In genomic region chr4:111323916-111324315, GRCh38 we compare ENCODE assay signal across 20 cellular contexts.
DNase-seq lines count a peak whose midpoint lies in the region; ATAC-seq and TF ChIP-seq lines count a peak whose summit lies in the region.
"Had no signal": no experiment of that assay in that cellular context is flagged by ENCODE, and none has a peak within 500 bp of the region (broad histone marks: within the 10 kb centered on the region; RNA-seq: fewer than 3 reads in every experiment).

No MANE protein-coding gene starts in this region.

- no peak overlapping the region for H3K27ac Mint-ChIP-seq in stimulated activated naive B cell treated with anti-CD40 and anti-IgM and Interleukin-4, amounts not matched to agents 10 μg/mL and 1 μg/mL and 100 μg/mL, for 72 hours
- H3K27ac Mint-ChIP-seq in naive thymus-derived CD4-positive, alpha-beta T cell, result no peak overlapping the region
- H3K27ac Mint-ChIP-seq: activated CD8-positive, alpha-beta memory T cell treated with anti-CD3 and anti-CD28 coated beads, Interleukin-2, amount 10 ng/mL, durations not matched to agents 7 days and 5 days; type B pancreatic cell had no signal

- H3K27ac ChIP-seq in GM23248, result peak overlapping the region; percentile 34
- no peak overlapping the region for H3K27ac ChIP-seq in naive thymus-derived CD4-positive, alpha-beta T cell (ENCODE audit: low read depth, low read length)
- H3K27ac ChIP-seq: cardiac muscle cell, HL-60, prostate gland had no signal

- no peaks in the 10 kb centered on the region for H3K79me2 ChIP-seq in GM23248 (ENCODE audit: insufficient read depth)

- CTCF ChIA-PET in naive thymus-derived CD4-positive, alpha-beta T cell (lab: Charles Lee), result no interaction called here

- H3F3A ChIP-seq in GM23248 (ENCODE audit: insufficient read depth), result peaks cover 17% of the 10 kb centered on the region; the same call in 1 of the 2 replicates

- H3K4me3 ChIP-seq in GM23248 (peak overlapping the region; percentile 33; the same call in 1 of the 2 replicates), adipocyte (ENCODE audit: low read length) (peak overlapping the region; percentile 39), fibroblast of villous mesenchyme (ENCODE audit: low read depth, low read length) (no peak overlapping the region), skeletal muscle cell (ENCODE audit: low read depth, low read length) (no peak overlapping the region)
- no peak overlapping the region for H3K4me3 ChIP-seq in naive thymus-derived CD4-positive, alpha-beta T cell (ENCODE audit: low read length)
- H3K4me3 ChIP-seq: cardiac muscle cell, prostate gland had no signal

- peaks cover 0 to 2% of the 10 kb centered on the region in 2 donors for H3K9me3 Mint-ChIP-seq in stimulated activated naive B cell treated with anti-CD40 and anti-IgM and Interleukin-4, amounts not matched to agents 10 μg/mL and 1 μg/mL and 100 μg/mL, for 72 hours
- peaks cover 0 to 5% (median 0%) of the 10 kb centered on the region in 11 donors for H3K9me3 Mint-ChIP-seq in naive thymus-derived CD4-positive, alpha-beta T cell
- H3K9me3 Mint-ChIP-seq: neural crest cell, type B pancreatic cell had no signal

- no peak overlapping the region for H3K4me3 Mint-ChIP-seq in stimulated activated naive B cell treated with anti-CD40 and anti-IgM and Interleukin-4, amounts not matched to agents 10 μg/mL and 1 μg/mL and 100 μg/mL, for 72 hours
- H3K4me3 Mint-ChIP-seq in naive thymus-derived CD4-positive, alpha-beta T cell, result no peak overlapping the region
- H3K4me3 Mint-ChIP-seq: activated CD8-positive, alpha-beta memory T cell treated with anti-CD3 and anti-CD28 coated beads, Interleukin-2, amount 10 ng/mL, durations not matched to agents 7 days and 5 days; neural crest cell; type B pancreatic cell had no signal

- intact Hi-C loops in naive thymus-derived CD4-positive, alpha-beta T cell (cut with micrococcal nuclease), result no loop called here

- H3K4me1 Mint-ChIP-seq in stimulated activated naive B cell treated with anti-CD40 and anti-IgM and Interleukin-4, amounts not matched to agents 10 μg/mL and 1 μg/mL and 100 μg/mL, for 72 hours, result no peaks in the 10 kb centered on the region
- H3K4me1 Mint-ChIP-seq in naive thymus-derived CD4-positive, alpha-beta T cell, result no peaks in the 10 kb centered on the region
- H3K4me1 Mint-ChIP-seq: activated CD8-positive, alpha-beta memory T cell treated with anti-CD3 and anti-CD28 coated beads, Interleukin-2, amount 10 ng/mL, durations not matched to agents 7 days and 5 days; neural crest cell had no signal

- H3K9ac ChIP-seq in GM23248 (no peak overlapping the region), adipocyte (ENCODE audit: low read length) (no peak overlapping the region)

- peaks cover 27% of the 10 kb centered on the region for H3K4me1 ChIP-seq in GM23248 (ENCODE audit: insufficient read depth)
- no peaks in the 10 kb centered on the region for H3K4me1 ChIP-seq in adipocyte (ENCODE audit: control insufficient read depth, insufficient read depth, low read length)
- H3K4me1 ChIP-seq in naive thymus-derived CD4-positive, alpha-beta T cell (ENCODE audit: control insufficient read depth in 2 of 2, insufficient read depth in 2 of 2, low read length in 2 of 2), result no peaks in the 10 kb centered on the region
- H3K4me1 ChIP-seq: prostate gland had no signal

- no peaks in the 10 kb centered on the region; the same call in 1 of the 2 replicates for H3K9me2 ChIP-seq in GM23248 (ENCODE audit: insufficient read depth)

- H3K4me2 ChIP-seq in GM23248 (ENCODE audit: unreplicated experiment), result peak overlapping the region; percentile 69

- peak; percentile 33 for DNase-seq in GM23248
- peak; percentile 36 for DNase-seq in adipocyte (ENCODE audit: low read depth)
- DNase-seq in fibroblast of villous mesenchyme (ENCODE audit: low read depth), result peak; percentile 13
- DNase-seq in skeletal muscle cell (ENCODE audit: low read depth), result peak; percentile 5
- no peak for DNase-seq in NCI-H1436 (lab: John Stamatoyannopoulos, UW)
- no peak for DNase-seq in stimulated activated naive B cell treated with anti-CD40 and anti-IgM and Interleukin-4, amounts not matched to agents 10 μg/mL and 1 μg/mL and 100 μg/mL, for 72 hours
- no peak for DNase-seq in naive thymus-derived CD4-positive, alpha-beta T cell
- DNase-seq: activated CD4-positive, alpha-beta T cell treated with anti-CD3 and anti-CD28 coated beads for 4 hours; activated CD8-positive, alpha-beta memory T cell treated with anti-CD3 and anti-CD28 coated beads, Interleukin-2, amount 10 ng/mL, durations not matched to agents 7 days and 5 days; AML-193; NCI-H1417 treated with DMSO at 0.1 percent for 48 hours; NCI-H69; stimulated activated CD4-positive, alpha-beta T cell treated with anti-CD3 and anti-CD28 coated beads, Interleukin-12 subunit alpha, Interleukin-12 subunit beta, amount 100 ng/mL, for 4 hours had no signal

- in situ Hi-C loops in GM23248 (cut with MboI), result no loop called here

- no peak for ATAC-seq in HG02852 (IDR thresholded peaks at IDR 0.05; ENCODE audit: unreplicated experiment)
- no peak for ATAC-seq in stimulated activated naive B cell treated with anti-CD40 and anti-IgM and Interleukin-4, amounts not matched to agents 10 μg/mL and 1 μg/mL and 100 μg/mL, for 72 hours (replicated peaks)
- no peak for ATAC-seq in naive thymus-derived CD4-positive, alpha-beta T cell
- ATAC-seq: activated CD8-positive, alpha-beta memory T cell treated with anti-CD3 and anti-CD28 coated beads, Interleukin-2, amount 10 ng/mL, durations not matched to agents 7 days and 5 days; left lobe of liver had no signal

- TF ChIP-seq CTCF in fibroblast of villous mesenchyme (IDR thresholded peaks at IDR 0.05; ENCODE audit: insufficient read depth, low read depth, low read length), result no peak

- H4K20me1 ChIP-seq in GM23248 (ENCODE audit: insufficient read depth), result no peaks in the 10 kb centered on the region

- H3K9me3 ChIP-seq in GM23248 (ENCODE audit: low read depth) (no peaks in the 10 kb centered on the region), adipocyte (ENCODE audit: control insufficient read depth, low read length) (no peaks in the 10 kb centered on the region)
- no peaks in the 10 kb centered on the region for H3K9me3 ChIP-seq in naive thymus-derived CD4-positive, alpha-beta T cell (ENCODE audit: control insufficient read depth in 2 of 3, low read length in 3 of 3)
- H3K9me3 ChIP-seq: prostate gland had no signal

- no peaks in the 10 kb centered on the region for H3K27me3 ChIP-seq in GM23248 (replicated peaks; ENCODE audit: insufficient read depth)
- no peaks in the 10 kb centered on the region for H3K27me3 ChIP-seq in adipocyte (replicated peaks; ENCODE audit: control insufficient read depth, insufficient read depth, low read length)
- H3K27me3 ChIP-seq in naive thymus-derived CD4-positive, alpha-beta T cell (ENCODE audit: control insufficient read depth in 2 of 2, insufficient read depth in 2 of 2, low read length in 2 of 2), result no peaks in the 10 kb centered on the region
- H3K27me3 ChIP-seq: cardiac muscle cell had no signal

- H3K27me3 Mint-ChIP-seq in stimulated activated naive B cell treated with anti-CD40 and anti-IgM and Interleukin-4, amounts not matched to agents 10 μg/mL and 1 μg/mL and 100 μg/mL, for 72 hours, result no peaks in the 10 kb centered on the region
- no peaks in the 10 kb centered on the region for H3K27me3 Mint-ChIP-seq in naive thymus-derived CD4-positive, alpha-beta T cell
- H3K27me3 Mint-ChIP-seq: activated CD8-positive, alpha-beta memory T cell treated with anti-CD3 and anti-CD28 coated beads, Interleukin-2, amount 10 ng/mL, durations not matched to agents 7 days and 5 days; type B pancreatic cell had no signal

- POLR2A ChIA-PET in naive thymus-derived CD4-positive, alpha-beta T cell (lab: Charles Lee), result no interaction called here

- WGBS in GM23248 (ENCODE audit: low coverage in 1 of 2, low lambda C conversion rate in 2 of 2, missing lambda C conversion rate in 2 of 2), 2 experiments, result 54 to 58% methylated on average over 3 of the region's 3 CpGs

- no peaks in the 10 kb centered on the region for H3K36me3 ChIP-seq in GM23248 (ENCODE audit: low read depth)
- no peaks in the 10 kb centered on the region for H3K36me3 ChIP-seq in adipocyte (ENCODE audit: control insufficient read depth, insufficient read depth, low read length, severe bottlenecking)
- H3K36me3 ChIP-seq in naive thymus-derived CD4-positive, alpha-beta T cell (ENCODE audit: control insufficient read depth in 2 of 3, insufficient read depth in 3 of 3, low read length in 3 of 3), result no peaks in the 10 kb centered on the region
- H3K36me3 ChIP-seq: cardiac muscle cell, prostate gland had no signal

- H3K36me3 Mint-ChIP-seq in stimulated activated naive B cell treated with anti-CD40 and anti-IgM and Interleukin-4, amounts not matched to agents 10 μg/mL and 1 μg/mL and 100 μg/mL, for 72 hours, result no peaks in the 10 kb centered on the region
- no peaks in the 10 kb centered on the region for H3K36me3 Mint-ChIP-seq in naive thymus-derived CD4-positive, alpha-beta T cell
- H3K36me3 Mint-ChIP-seq: activated CD8-positive, alpha-beta memory T cell treated with anti-CD3 and anti-CD28 coated beads, Interleukin-2, amount 10 ng/mL, durations not matched to agents 7 days and 5 days; type B pancreatic cell had no signal

- H2AFZ ChIP-seq in GM23248, result peak overlapping the region; percentile 51

Comparison
In these comparisons a context has a peak if more than half of its experiments do, and no peak if none do; other contexts are left out.
1. DNase-seq: peak in GM23248 (single experiment), adipocyte (single experiment), fibroblast of villous mesenchyme (single experiment) and skeletal muscle cell (single experiment); none in NCI-H1436 (single experiment), stimulated activated naive B cell treated with anti-CD40 and anti-IgM and Interleukin-4, amounts not matched to agents 10 μg/mL and 1 μg/mL and 100 μg/mL, for 72 hours (single experiment) and naive thymus-derived CD4-positive, alpha-beta T cell (0 of 9).
2. H3K4me3 ChIP-seq: peak in GM23248 (single experiment) and adipocyte (single experiment); none in fibroblast of villous mesenchyme (single experiment), skeletal muscle cell (single experiment) and naive thymus-derived CD4-positive, alpha-beta T cell (single experiment).